8 cellular contexts compared by ENCODE assay signal in genomic region chr12:69239286-69239921, GRCh38. TPM values are rescaled to one million over a fixed set of nuclear protein-coding genes. Genes with fewer than 3 reads are reported as not detected.
DNase-seq lines count a peak whose midpoint lies in the region; ATAC-seq and TF ChIP-seq lines count a peak whose summit lies in the region.

CPSF6 (plus strand) TSS chr12:69239569; CDS start chr12:69239647, 78 bp downstream.

- H3K4me1 Mint-ChIP-seq in activated T-cell treated with anti-CD3 and anti-CD28 coated beads, Interleukin-2, amount 50 U/mL, for 24 hours (ENCODE audit: low read depth), result peaks cover 52% of the 10 kb centered on the region

- peak; percentile 95 for ATAC-seq in GM21737 (IDR thresholded peaks at IDR 0.05; ENCODE audit: unreplicated experiment)

- no peaks in the 10 kb centered on the region for H3K9me3 ChIP-seq in mucosa of stomach (ENCODE audit: control insufficient read depth, low read length)

- no peaks in the 10 kb centered on the region for H3K27me3 ChIP-seq in mucosa of stomach (ENCODE audit: control insufficient read depth, insufficient read depth, low read length)

- DNase-seq in DMS79 (lab: John Stamatoyannopoulos, UW) (peak; percentile 62), KG1 (lab: John Stamatoyannopoulos, UW) (peak; percentile 75), erythroblast (lab: John Stamatoyannopoulos, UW) (peak; percentile 96 to 98)
- peak; percentile 98 for DNase-seq in activated T-cell treated with anti-CD3 and anti-CD28 coated beads, Interleukin-2, amount 50 U/mL, for 24 hours
- peak; percentile 98 for DNase-seq in stimulated activated CD8-positive, alpha-beta memory T cell treated with anti-CD3 and anti-CD28 coated beads, Interleukin-4, amount 100 ng/mL, for 48 hours

- H3K4me1 ChIP-seq in mucosa of stomach (ENCODE audit: control insufficient read depth, insufficient read depth, low read length), result no peaks in the 10 kb centered on the region

- H3K27me3 Mint-ChIP-seq in activated T-cell treated with anti-CD3 and anti-CD28 coated beads, Interleukin-2, amount 50 U/mL, for 24 hours, result no peaks in the 10 kb centered on the region

- TF ChIP-seq POLR2A in erythroblast (IDR thresholded peaks at IDR 0.05; ENCODE audit: low read length), result peak; percentile 74

- peak within 1 kb of the TSS; percentile 97 for H3K27ac Mint-ChIP-seq in activated T-cell treated with anti-CD3 and anti-CD28 coated beads, Interleukin-2, amount 50 U/mL, for 24 hours

- no peaks in the 10 kb centered on the region for H3K9me3 Mint-ChIP-seq in activated T-cell treated with anti-CD3 and anti-CD28 coated beads, Interleukin-2, amount 50 U/mL, for 24 hours

- H3K9ac ChIP-seq in mucosa of stomach (ENCODE audit: low read length), result peak within 1 kb of the TSS; percentile 91

- no peaks in the 10 kb centered on the region for H3K36me3 ChIP-seq in mucosa of stomach (ENCODE audit: control insufficient read depth, insufficient read depth, low read length)

- peak within 1 kb of the TSS; percentile 95 for H3K4me3 Mint-ChIP-seq in activated T-cell treated with anti-CD3 and anti-CD28 coated beads, Interleukin-2, amount 50 U/mL, for 24 hours

- H3K4me3 ChIP-seq in mucosa of stomach (ENCODE audit: low read length), result peak within 1 kb of the TSS; percentile 90

- H3K36me3 Mint-ChIP-seq in activated T-cell treated with anti-CD3 and anti-CD28 coated beads, Interleukin-2, amount 50 U/mL, for 24 hours (ENCODE audit: low read depth), result peaks cover 39% of the 10 kb centered on the region

TF ChIP-seq in PFSK-1, 5 proteins besides CTCF, POLR2A, EP300 and RAD21:
- TF ChIP-seq POLR2AphosphoS5 (IDR thresholded peaks at IDR 0.05; ENCODE audit: low read depth, low read length) (peak; percentile 94), SIN3A (IDR thresholded peaks at IDR 0.05; ENCODE audit: borderline replicate concordance, insufficient read depth, low read length) (no peak), FOXP2 (optimal IDR thresholded peaks at IDR 0.05; ENCODE audit: borderline replicate concordance, extremely low read depth, extremely low read length, insufficient read depth) (peak; percentile 72)

RNA-seq across cellular contexts. Expression of gene CPSF6, which starts in this region (rescaled TPM):
- 170 TPM for polyA plus RNA-seq in PFSK-1 (2012; ENCODE audit: insufficient read length, low read depth)

Comparison
In these comparisons a context has a peak if more than half of its experiments do, and no peak if none do; other contexts are left out.
1. Peak in every context shown above with its lines: DNase-seq, ATAC-seq and H3K4me3 ChIP-seq.